ENCODE assay signal across 12 cellular contexts in genomic region chr17:2232244-2232638, GRCh38.
DNase-seq lines count a peak whose midpoint lies in the region; ATAC-seq and TF ChIP-seq lines count a peak whose summit lies in the region.
"Had no signal": no experiment of that assay in that cellular context is flagged by ENCODE, and none has a peak within 500 bp of the region (broad histone marks: within the 10 kb centered on the region; RNA-seq: fewer than 3 reads in every experiment).

No MANE protein-coding gene starts in this region.

- intact Hi-C loops in breast epithelium (cut with DNase I; ENCODE audit: low total_unique reads) (no loop called here), mammary epithelial cell (cut with micrococcal nuclease) (no loop called here), uterus (cut with DNase I; ENCODE audit: low total_unique reads) (no loop called here), aorta (cut with DNase I) (no loop called here)

- H3K27me3 ChIP-seq in breast epithelium (no peaks in the 10 kb centered on the region), mammary epithelial cell (ENCODE audit: insufficient read depth, low read length) (no peaks in the 10 kb centered on the region), uterus (no peaks in the 10 kb centered on the region), aorta (ENCODE audit: control insufficient read depth in 1 of 2, insufficient read depth in 2 of 2, low read length in 1 of 2) (no peaks in the 10 kb centered on the region)

- TF ChIP-seq CTCF in breast epithelium (IDR thresholded peaks at IDR 0.05): no peak
- TF ChIP-seq CTCF in mammary epithelial cell (conservative IDR thresholded peaks at IDR 0.05 in 1 of 2, IDR thresholded peaks at IDR 0.05 in 1 of 2; ENCODE audit: extremely low read depth in 1 of 2, insufficient read depth in 1 of 2, low read depth in 1 of 2, low read length in 2 of 2): no peak
- no peak for TF ChIP-seq CTCF in choroid plexus epithelial cell (conservative IDR thresholded peaks at IDR 0.05; ENCODE audit: low read depth, low read length)
- TF ChIP-seq CTCF in uterus (IDR thresholded peaks at IDR 0.05): no peak

- H3K79me2 ChIP-seq in mammary epithelial cell (ENCODE audit: insufficient read depth, low read length): no peaks in the 10 kb centered on the region

- WGBS in mammary epithelial cell (ENCODE audit: low coverage, missing lambda C conversion rate): 81% methylated on average over 8 of the region's 9 CpGs
- WGBS in aorta, 2 donors: 28 to 34% methylated on average over 9 of the region's 9 CpGs

- in situ Hi-C loops in mammary epithelial cell (cut with MboI; ENCODE audit: low sequenced_read_pairs in 2 of 2): no loop called here

- TF ChIP-seq POLR2A in breast epithelium (IDR thresholded peaks at IDR 0.05) (no peak), uterus (IDR thresholded peaks at IDR 0.05) (no peak), GM18505 (IDR thresholded peaks at IDR 0.05; ENCODE audit: borderline replicate concordance, extremely low read depth, insufficient read depth, insufficient read length) (no peak)

- H3K4me3 ChIP-seq in breast epithelium (no peak overlapping the region), mammary epithelial cell (replicated peaks in 1 of 3; ENCODE audit: insufficient read depth in 1 of 3, low read depth in 2 of 3, low read length in 3 of 3) (no peak overlapping the region), choroid plexus epithelial cell (ENCODE audit: low read depth, low read length) (no peak overlapping the region), uterus (no peak overlapping the region), aorta (ENCODE audit: low read length in 2 of 2) (no peak overlapping the region)
- H3K4me3 ChIP-seq: HAP-1 had no signal

- CTCF ChIA-PET in mammary epithelial cell (lab: Charles Lee; ENCODE audit: low non-redundant PET): no interaction called here

- H3K27ac ChIP-seq in breast epithelium (peak overlapping the region; percentile 31 to 82), mammary epithelial cell (ENCODE audit: insufficient read depth, low read depth, low read length) (no peak overlapping the region), uterus (peak overlapping the region; percentile 92 to 98), aorta (ENCODE audit: low read depth in 1 of 2, low read length in 2 of 2) (no peak overlapping the region)
- H3K27ac ChIP-seq: KMS-11 had no signal

- H4K20me1 ChIP-seq in mammary epithelial cell (ENCODE audit: insufficient read depth, low read length): no peaks in the 10 kb centered on the region

- no peak overlapping the region for H2AFZ ChIP-seq in mammary epithelial cell (ENCODE audit: low read depth, low read length)

- no peaks in the 10 kb centered on the region for H3K9me3 ChIP-seq in breast epithelium
- H3K9me3 ChIP-seq in mammary epithelial cell (replicated peaks; ENCODE audit: insufficient read depth, low read length): no peaks in the 10 kb centered on the region
- no peaks in the 10 kb centered on the region for H3K9me3 ChIP-seq in uterus
- H3K9me3 ChIP-seq in aorta (ENCODE audit: control insufficient read depth, low read length): no peaks in the 10 kb centered on the region
- H3K9me3 ChIP-seq: HAP-1 had no signal

- ATAC-seq in aorta (ENCODE audit: low FRiP score) (no peak), GM18505 (IDR thresholded peaks at IDR 0.05; ENCODE audit: unreplicated experiment) (no peak), HG02885 (IDR thresholded peaks at IDR 0.05; ENCODE audit: poor library complexity, unreplicated experiment) (no peak)

- H3K36me3 ChIP-seq in breast epithelium (no peaks in the 10 kb centered on the region), mammary epithelial cell (ENCODE audit: insufficient read depth, low read length) (peaks cover 2% of the 10 kb centered on the region), uterus (no peaks in the 10 kb centered on the region), aorta (ENCODE audit: control insufficient read depth in 1 of 2, insufficient read depth in 2 of 2, low read length in 1 of 2) (no peaks in the 10 kb centered on the region)
- H3K36me3 ChIP-seq: HAP-1 had no signal

- dilution Hi-C loops in mammary epithelial cell (cut with HindIII; ENCODE audit: low sequenced_read_pairs): loop anchor here (10.0 kb wide), 1 partner anchor 167 kb away; no protein-coding TSS in a partner anchor

- no TSS peak for BruUV-seq in mammary epithelial cell (replicated peaks; lab: Mats Ljungman, UMichigan)

- no peak overlapping the region for H3K9ac ChIP-seq in mammary epithelial cell (ENCODE audit: insufficient read depth, low read length)
- H3K9ac ChIP-seq: KMS-11 had no signal

- H3K4me2 ChIP-seq in mammary epithelial cell (ENCODE audit: insufficient read depth, low read depth, low read length): no peak overlapping the region
- H3K4me2 ChIP-seq: KMS-11 had no signal

- no peak for DNase-seq in breast epithelium (ENCODE audit: low spot score in 2 of 2)
- no peak for DNase-seq in mammary epithelial cell
- peak; percentile 96 for DNase-seq in choroid plexus epithelial cell (ENCODE audit: low read depth)
- DNase-seq in non-pigmented ciliary epithelial cell (ENCODE audit: low read depth): peak; percentile 94
- DNase-seq in uterus: no peak
- DNase-seq in aorta: no peak
- DNase-seq: activated T-cell treated with anti-CD3 and anti-CD28 coated beads, Interleukin-2, amount 50 U/mL, for 1 hour; RPMI8226 had no signal

- H3K4me1 ChIP-seq in breast epithelium (peaks cover 0 to 7% of the 10 kb centered on the region in 2 donors), mammary epithelial cell (ENCODE audit: insufficient read depth, low read length) (peaks cover 7% of the 10 kb centered on the region), uterus (peaks cover 5 to 6% of the 10 kb centered on the region in 2 donors), aorta (ENCODE audit: control insufficient read depth in 1 of 2, insufficient read depth in 2 of 2, low read length in 2 of 2) (no peaks in the 10 kb centered on the region)
- H3K4me1 ChIP-seq: HAP-1 had no signal

Comparison
In these comparisons a context has a peak if more than half of its experiments do, and no peak if none do; other contexts are left out.
1. H3K27ac ChIP-seq: peak in breast epithelium (2 of 2) and uterus (2 of 2); none in mammary epithelial cell (single experiment) and aorta (0 of 2).
2. DNase-seq: peak in choroid plexus epithelial cell (single experiment) and non-pigmented ciliary epithelial cell (single experiment); none in breast epithelium (0 of 2), mammary epithelial cell (single experiment), uterus (0 of 2) and aorta (0 of 2).